1 cellular context compared by ENCODE assay signal in genomic region chr5:42970636-42971559, GRCh38.
TF ChIP-seq lines count a peak whose summit lies in the region.

No MANE protein-coding gene starts in this region.

TF ChIP-seq in H1, 55 proteins besides CTCF, POLR2A, EP300 and RAD21:
- TF ChIP-seq SIRT6 (IDR thresholded peaks at IDR 0.05; ENCODE audit: low read length) (no peak), EGR1 (IDR thresholded peaks at IDR 0.05; ENCODE audit: borderline replicate concordance, low read depth, low read length) (peak; percentile 37; the same call in 1 of the 2 replicates), SIX5 (IDR thresholded peaks at IDR 0.05; ENCODE audit: low read depth, low read length) (no peak), BCL11A (IDR thresholded peaks at IDR 0.05; ENCODE audit: low read depth in 2 of 2, low read length in 2 of 2) (no peak), YY1 (IDR thresholded peaks at IDR 0.05; ENCODE audit: low read depth, low read length) (0 out of 2 replicates have a peak, but pooled peaks have one; percentile 47), CHD7 (IDR thresholded peaks at IDR 0.05; ENCODE audit: insufficient replicate concordance, low read length) (peak; percentile 59), TCF12 (IDR thresholded peaks at IDR 0.05; ENCODE audit: low read depth, low read length) (no peak), CBX8 (IDR thresholded peaks at IDR 0.05; ENCODE audit: borderline replicate concordance, low read depth, low read length) (no peak), POLR2AphosphoS5 (IDR thresholded peaks at IDR 0.05; ENCODE audit: low read depth, low read length) (no peak), NRF1 (IDR thresholded peaks at IDR 0.05; ENCODE audit: low read depth, low read length) (no peak), JUND (IDR thresholded peaks at IDR 0.05; ENCODE audit: low read length) (no peak), KDM1A (IDR thresholded peaks at IDR 0.05; ENCODE audit: borderline replicate concordance, low read length) (peak; percentile 43; the same call in 1 of the 2 replicates), PHF8 (conservative IDR thresholded peaks at IDR 0.05; ENCODE audit: low read depth, low read length) (no peak), USF2 (IDR thresholded peaks at IDR 0.05; ENCODE audit: low read length) (no peak), GTF2F1 (IDR thresholded peaks at IDR 0.05; ENCODE audit: borderline replicate concordance, low read depth, low read length) (no peak), TBP (IDR thresholded peaks at IDR 0.05; ENCODE audit: low read depth, low read length) (no peak)
TF ChIP-seq in H1: peak in this region for 4.
